In genomic region chr5:38603691-38604090, GRCh38 we compare ENCODE assay signal across 27 cellular contexts. TPM values are rescaled to one million over a fixed set of nuclear protein-coding genes. Genes with fewer than 3 reads are reported as not detected.
A peak's percentile ranks its signal among the peaks of the same experiment; 100 is the strongest.
DNase-seq lines count a peak whose midpoint lies in the region; ATAC-seq and TF ChIP-seq lines count a peak whose summit lies in the region.
"Had no signal": no experiment of that assay in that cellular context is flagged by ENCODE, and none has a peak within 500 bp of the region (broad histone marks: within the 10 kb centered on the region; RNA-seq: fewer than 3 reads in every experiment).

No MANE protein-coding gene starts in this region.

- H2AFZ ChIP-seq in PC-3 (ENCODE audit: low read length): no peak overlapping the region
- H2AFZ ChIP-seq in fibroblast of lung (ENCODE audit: low read length): no peak overlapping the region
- H2AFZ ChIP-seq in osteoblast (ENCODE audit: low read length): no peak overlapping the region

- H3K27me3 ChIP-seq in PC-3 (ENCODE audit: low read length): no peaks in the 10 kb centered on the region
- H3K27me3 ChIP-seq in fibroblast of lung (ENCODE audit: control insufficient read depth, insufficient read depth, low read length): no peaks in the 10 kb centered on the region
- H3K27me3 ChIP-seq in osteoblast (ENCODE audit: insufficient read depth, low read length): no peaks in the 10 kb centered on the region
- H3K27me3 ChIP-seq in aorta (ENCODE audit: control insufficient read depth in 1 of 2, insufficient read depth in 2 of 2, low read length in 1 of 2): no peaks in the 10 kb centered on the region
- H3K27me3 ChIP-seq: BLaER1, dorsolateral prefrontal cortex had no signal

- DNase-seq in EH (ENCODE audit: low read depth) (peak; percentile 77), PC-3 (peak; percentile 41), fibroblast of lung (ENCODE audit: low read depth in 2 of 2) (peak; percentile 53 to 69), osteoblast (ENCODE audit: insufficient read length, low spot score, missing footprints) (no peak), superior temporal gyrus (ENCODE audit: extremely low spot score) (no peak), C1 segment of cervical spinal cord (lab: John Stamatoyannopoulos, UW) (no peak), aorta (no peak)
- DNase-seq: activated CD4-positive, alpha-beta T cell treated with anti-CD3 and anti-CD28 coated beads, Interleukin-2, amount 50 U/mL, for 4 hours; activated naive CD4-positive, alpha-beta T cell; activated T-cell treated with anti-CD3 and anti-CD28 coated beads, Interleukin-2, amount 50 U/mL, for 48 hours; COR-L47; DMS53; dorsolateral prefrontal cortex; GDM1; H9; islet precursor cell; left ventricle myocardium superior; NCI-H146; NCI-H2107; NCI-H446; NCI-H82; posterior cingulate gyrus; right cardiac atrium; stimulated activated CD4-positive, alpha-beta T cell treated with anti-CD3 and anti-CD28 coated beads, Interleukin-2, amount 100 ng/mL, for 24 hours had no signal

- intact Hi-C loops in PC-3 (cut with micrococcal nuclease): no loop called here
- intact Hi-C loops in aorta (cut with DNase I): no loop called here

- H3K4me1 ChIP-seq in PC-3 (ENCODE audit: insufficient read depth, low read length) (peaks cover 60% of the 10 kb centered on the region), fibroblast of lung (ENCODE audit: control insufficient read depth, extremely low read depth, insufficient read depth, low read length) (peaks cover 17% of the 10 kb centered on the region), osteoblast (ENCODE audit: insufficient read depth, low read length) (peaks cover 56% of the 10 kb centered on the region), aorta (ENCODE audit: control insufficient read depth in 1 of 2, insufficient read depth in 2 of 2, low read length in 2 of 2) (peaks cover 0 to 4% of the 10 kb centered on the region in 2 donors)
- H3K4me1 ChIP-seq: BLaER1 had no signal

- H3K9me2 ChIP-seq in PC-3 (replicated peaks; ENCODE audit: low read length): no peaks in the 10 kb centered on the region

- WGBS in aorta, 2 donors: 95 to 96% methylated on average over 3 of the region's 3 CpGs

- H3K9me3 ChIP-seq in PC-3 (ENCODE audit: low read length) (no peaks in the 10 kb centered on the region), fibroblast of lung (ENCODE audit: control insufficient read depth, insufficient read depth, low read depth, low read length) (no peaks in the 10 kb centered on the region), osteoblast (ENCODE audit: low read depth, low read length) (no peaks in the 10 kb centered on the region), aorta (ENCODE audit: control insufficient read depth, low read length) (no peaks in the 10 kb centered on the region)
- H3K9me3 ChIP-seq: BLaER1 had no signal

- H3K79me2 ChIP-seq in PC-3 (ENCODE audit: low read length) (no peaks in the 10 kb centered on the region), fibroblast of lung (ENCODE audit: control insufficient read depth, insufficient read depth, low read length) (no peaks in the 10 kb centered on the region), osteoblast (ENCODE audit: insufficient read depth, low read length) (no peaks in the 10 kb centered on the region)

- no peak overlapping the region for H3K27ac ChIP-seq in PC-3 (ENCODE audit: low read length)
- H3K27ac ChIP-seq in fibroblast of lung (ENCODE audit: insufficient read depth, low read length): no peak overlapping the region
- H3K27ac ChIP-seq in osteoblast (ENCODE audit: low read depth, low read length): no peak overlapping the region
- no peak overlapping the region for H3K27ac ChIP-seq in aorta (ENCODE audit: low read depth in 1 of 2, low read length in 2 of 2)
- H3K27ac ChIP-seq: BLaER1, dorsolateral prefrontal cortex, SK-N-MC had no signal

- H3K36me3 ChIP-seq in PC-3 (ENCODE audit: low read depth, low read length) (no peaks in the 10 kb centered on the region), fibroblast of lung (ENCODE audit: control insufficient read depth, insufficient read depth, low read length) (no peaks in the 10 kb centered on the region), osteoblast (ENCODE audit: insufficient read depth, low read length) (no peaks in the 10 kb centered on the region), aorta (ENCODE audit: control insufficient read depth in 1 of 2, insufficient read depth in 2 of 2, low read length in 1 of 2) (no peaks in the 10 kb centered on the region)
- H3K36me3 ChIP-seq: BLaER1 had no signal

- H3K4me3 ChIP-seq in PC-3 (ENCODE audit: low read length) (no peak overlapping the region), fibroblast of lung (replicated peaks in 1 of 4; ENCODE audit: control extremely low read depth in 1 of 4, insufficient read depth in 1 of 4, low read depth in 3 of 4, low read length in 4 of 4) (no peak overlapping the region), osteoblast (ENCODE audit: insufficient read depth, low read length) (no peak overlapping the region), aorta (ENCODE audit: low read length in 2 of 2) (no peak overlapping the region)
- H3K4me3 ChIP-seq: BLaER1, dorsolateral prefrontal cortex, SK-N-MC had no signal

- peaks cover 2% of the 10 kb centered on the region for H3F3A ChIP-seq in PC-3 (ENCODE audit: low read length, unreplicated experiment)

- CTCF ChIA-PET in PC-3 (lab: Charles Lee): no interaction called here

- no TSS peak for BruUV-seq in PC-3 (replicated peaks; lab: Mats Ljungman, UMichigan)

- H3K9ac ChIP-seq in PC-3 (ENCODE audit: low read length) (no peak overlapping the region), fibroblast of lung (ENCODE audit: insufficient read depth, low read length) (no peak overlapping the region)
- H3K9ac ChIP-seq: BLaER1 had no signal

- TF ChIP-seq CTCF in PC-3 (conservative IDR thresholded peaks at IDR 0.05; ENCODE audit: low read depth, low read length): no peak
- TF ChIP-seq CTCF in fibroblast of lung (conservative IDR thresholded peaks at IDR 0.05 in 1 of 2, IDR thresholded peaks at IDR 0.05 in 1 of 2; ENCODE audit: low read depth in 1 of 2, low read length in 2 of 2): no peak
- TF ChIP-seq CTCF in osteoblast (IDR thresholded peaks at IDR 0.05; ENCODE audit: extremely low read depth, low read depth, low read length): no peak

- H3K4me2 ChIP-seq in PC-3 (ENCODE audit: low read length) (no peak overlapping the region), fibroblast of lung (ENCODE audit: extremely low read depth, insufficient read depth, low read length) (no peak overlapping the region), osteoblast (ENCODE audit: insufficient read depth, low read length) (peak overlapping the region; percentile 14)
- H3K4me2 ChIP-seq: BLaER1 had no signal

- no peaks in the 10 kb centered on the region for H4K20me1 ChIP-seq in PC-3 (ENCODE audit: low read length)
- H4K20me1 ChIP-seq in fibroblast of lung (ENCODE audit: control insufficient read depth, extremely low read depth, insufficient read depth, low read length): no peaks in the 10 kb centered on the region
- H4K20me1 ChIP-seq in osteoblast (ENCODE audit: insufficient read depth, low read length): no peaks in the 10 kb centered on the region
- H4K20me1 ChIP-seq: BLaER1 had no signal

- POLR2A ChIA-PET in PC-3 (lab: Charles Lee; ENCODE audit: unreplicated experiment): no interaction called here

- ATAC-seq in PC-3 (no peak), aorta (ENCODE audit: low FRiP score) (no peak), GM21360 (IDR thresholded peaks at IDR 0.05; ENCODE audit: unreplicated experiment) (no peak)
- ATAC-seq: left ventricle myocardium superior, right cardiac atrium had no signal

RNA-seq across cellular contexts. Expression of gene LIFR, which starts 47.2 kb away (rescaled TPM):
- total RNA-seq in PC-3 (2014; rRNA removed) (10.4 and 15.7 TPM in 2 replicates), fibroblast of lung (65.1 and 84.5 TPM in 2 replicates), osteoblast (33.6 and 39.8 TPM in 2 replicates), aorta (10 to 100 TPM; 67.6 to 69.6 TPM)
- polyA plus RNA-seq in fibroblast of lung (35.7 and 43.6 TPM in 2 replicates), aorta (10 to 100 TPM in 1 of 2 donors, 1 to 10 TPM in 1; 2.4 to 11.8 TPM)
- 19.8 and 26.6 TPM in 2 replicates for polyA plus RNA-seq in fibroblast of lung (2012)
- polyA minus RNA-seq in fibroblast of lung (ENCODE audit: low replicate concordance): 15.3 and 21.3 TPM in 2 replicates

Comparison
In these comparisons a context has a peak if more than half of its experiments do, and no peak if none do; other contexts are left out.
1. DNase-seq: peak in EH (single experiment), PC-3 (single experiment) and fibroblast of lung (2 of 2); none in osteoblast (single experiment), superior temporal gyrus (single experiment), C1 segment of cervical spinal cord (0 of 14) and aorta (0 of 2).